1 cellular context compared by ENCODE assay signal in the genomic region with DNA sequence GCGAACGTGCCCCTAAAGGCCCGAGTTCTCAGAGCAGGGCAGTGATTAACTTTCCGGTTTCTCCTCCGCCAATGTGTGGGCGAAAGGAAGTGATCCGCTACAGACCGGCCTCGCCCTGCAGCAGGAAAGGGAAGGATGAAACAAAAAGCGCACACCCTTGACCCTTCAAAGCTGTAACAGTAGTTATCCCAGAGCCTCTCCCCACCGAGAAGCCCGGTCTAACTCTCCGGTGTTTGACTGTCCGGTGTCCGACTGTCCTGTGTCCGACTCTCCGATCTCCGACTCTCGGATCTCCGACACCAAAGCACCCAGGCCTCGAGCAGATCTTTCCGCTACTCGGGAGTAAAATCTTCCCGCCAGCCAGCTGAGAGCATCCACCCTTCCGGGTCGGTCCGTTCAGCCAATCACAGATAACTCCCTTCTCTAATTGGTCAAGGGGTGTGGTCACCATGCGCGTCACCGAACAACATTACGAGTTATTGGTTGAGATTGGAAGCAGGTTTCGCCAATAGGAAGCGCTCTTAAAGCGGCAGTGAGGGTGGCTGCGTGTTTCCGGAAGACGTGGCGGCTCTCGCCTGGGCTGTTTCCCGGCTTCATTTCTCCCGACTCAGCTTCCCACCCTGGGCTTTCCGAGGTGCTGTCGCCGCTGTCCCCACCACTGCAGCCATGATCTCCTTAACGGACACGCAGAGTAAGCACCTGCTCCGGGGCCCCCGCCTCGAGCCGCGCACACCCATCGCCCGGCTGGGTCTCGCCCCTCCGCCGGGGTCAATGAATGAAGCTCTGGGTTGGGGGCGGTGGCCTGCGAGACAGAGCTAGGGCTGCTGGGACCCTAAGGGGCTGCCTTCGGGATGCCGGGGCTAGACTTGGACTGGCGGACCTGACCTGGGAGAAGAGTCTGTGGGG.
TF ChIP-seq lines count a peak whose summit lies in the region.

A gene with protein sequence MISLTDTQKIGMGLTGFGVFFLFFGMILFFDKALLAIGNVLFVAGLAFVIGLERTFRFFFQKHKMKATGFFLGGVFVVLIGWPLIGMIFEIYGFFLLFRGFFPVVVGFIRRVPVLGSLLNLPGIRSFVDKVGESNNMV (plus strand): TSS at position 532 of the 906 bp plus-strand sequence. CDS start 135 bp downstream, at position 667.
A gene with protein sequence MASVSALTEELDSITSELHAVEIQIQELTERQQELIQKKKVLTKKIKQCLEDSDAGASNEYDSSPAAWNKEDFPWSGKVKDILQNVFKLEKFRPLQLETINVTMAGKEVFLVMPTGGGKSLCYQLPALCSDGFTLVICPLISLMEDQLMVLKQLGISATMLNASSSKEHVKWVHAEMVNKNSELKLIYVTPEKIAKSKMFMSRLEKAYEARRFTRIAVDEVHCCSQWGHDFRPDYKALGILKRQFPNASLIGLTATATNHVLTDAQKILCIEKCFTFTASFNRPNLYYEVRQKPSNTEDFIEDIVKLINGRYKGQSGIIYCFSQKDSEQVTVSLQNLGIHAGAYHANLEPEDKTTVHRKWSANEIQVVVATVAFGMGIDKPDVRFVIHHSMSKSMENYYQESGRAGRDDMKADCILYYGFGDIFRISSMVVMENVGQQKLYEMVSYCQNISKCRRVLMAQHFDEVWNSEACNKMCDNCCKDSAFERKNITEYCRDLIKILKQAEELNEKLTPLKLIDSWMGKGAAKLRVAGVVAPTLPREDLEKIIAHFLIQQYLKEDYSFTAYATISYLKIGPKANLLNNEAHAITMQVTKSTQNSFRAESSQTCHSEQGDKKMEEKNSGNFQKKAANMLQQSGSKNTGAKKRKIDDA (minus strand): TSS at position 378 of the 906 bp plus-strand sequence. CDS start 2,065 bp downstream, outside the sequence.

TF ChIP-seq in IMR-90, 13 proteins besides CTCF, POLR2A, EP300 and RAD21:
- TF ChIP-seq RCOR1 (IDR thresholded peaks at IDR 0.05; ENCODE audit: insufficient replicate concordance, low read length) = no peak
- TF ChIP-seq BHLHE40 (IDR thresholded peaks at IDR 0.05; ENCODE audit: low read depth, low read length) = 0 out of 2 replicates have a peak, but pooled peaks have one; percentile 39
- TF ChIP-seq FOS (IDR thresholded peaks at IDR 0.05; ENCODE audit: low read depth, low read length) = peak; percentile 63; the same call in 1 of the 2 replicates
- peak; percentile 45; the same call in 1 of the 2 replicates for TF ChIP-seq MXI1 (IDR thresholded peaks at IDR 0.05; ENCODE audit: borderline replicate concordance, low read depth, low read length)
- no peak for TF ChIP-seq SMC3 (IDR thresholded peaks at IDR 0.05; ENCODE audit: low read depth, low read length)
- TF ChIP-seq CEBPB (IDR thresholded peaks at IDR 0.05; ENCODE audit: low read depth, low read length) = no peak
- TF ChIP-seq MAFK (IDR thresholded peaks at IDR 0.05; ENCODE audit: low read depth, low read length) = peak; percentile 37
- TF ChIP-seq CHD1 (IDR thresholded peaks at IDR 0.05; ENCODE audit: low read depth, low read length) = no peak
- TF ChIP-seq, protein P1, sequence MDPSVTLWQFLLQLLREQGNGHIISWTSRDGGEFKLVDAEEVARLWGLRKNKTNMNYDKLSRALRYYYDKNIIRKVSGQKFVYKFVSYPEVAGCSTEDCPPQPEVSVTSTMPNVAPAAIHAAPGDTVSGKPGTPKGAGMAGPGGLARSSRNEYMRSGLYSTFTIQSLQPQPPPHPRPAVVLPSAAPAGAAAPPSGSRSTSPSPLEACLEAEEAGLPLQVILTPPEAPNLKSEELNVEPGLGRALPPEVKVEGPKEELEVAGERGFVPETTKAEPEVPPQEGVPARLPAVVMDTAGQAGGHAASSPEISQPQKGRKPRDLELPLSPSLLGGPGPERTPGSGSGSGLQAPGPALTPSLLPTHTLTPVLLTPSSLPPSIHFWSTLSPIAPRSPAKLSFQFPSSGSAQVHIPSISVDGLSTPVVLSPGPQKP (IDR thresholded peaks at IDR 0.05; ENCODE audit: borderline replicate concordance, low read depth, low read length) = no peak
